Comparison of ENCODE assay signal across 20 cellular contexts in genomic region chr14:24974591-24975374, GRCh38.
"Had no signal": no experiment of that assay in that cellular context is flagged by ENCODE, and none has a peak within 500 bp of the region (broad histone marks: within the 10 kb centered on the region; RNA-seq: fewer than 3 reads in every experiment).

No MANE protein-coding gene starts in this region.

- H3K4me3 Mint-ChIP-seq: dendritic cell treated with granulocyte-macrophage colony-stimulating factor and Interleukin-4, amounts not matched to agents 40 ng/mL and 50 ng/mL, for 4 days; immature natural killer cell; naive B cell; nephron progenitor cell had no signal

- H3K4me3 ChIP-seq: gastrocnemius medialis, prostate gland, skin epidermis, tibial artery, upper lobe of left lung, vagina had no signal

- H3K36me3 ChIP-seq: gastrocnemius medialis, prostate gland, tibial artery, upper lobe of left lung, vagina had no signal

- H3K9me3 ChIP-seq: gastrocnemius medialis, prostate gland, tibial artery, upper lobe of left lung, vagina had no signal

- H3K9me3 Mint-ChIP-seq: dendritic cell treated with granulocyte-macrophage colony-stimulating factor and Interleukin-4, amounts not matched to agents 40 ng/mL and 50 ng/mL, for 4 days; immature natural killer cell; naive B cell; nephron progenitor cell had no signal

- H3K27ac Mint-ChIP-seq: dendritic cell treated with granulocyte-macrophage colony-stimulating factor and Interleukin-4, amounts not matched to agents 40 ng/mL and 50 ng/mL, for 4 days; immature natural killer cell; naive B cell; nephron progenitor cell had no signal

- H3K27ac ChIP-seq: gastrocnemius medialis, parathyroid adenoma, prostate gland, skin epidermis, tibial artery, vagina had no signal

- H3K27me3 Mint-ChIP-seq: dendritic cell treated with granulocyte-macrophage colony-stimulating factor and Interleukin-4, amounts not matched to agents 40 ng/mL and 50 ng/mL, for 4 days had no signal

- H3K36me3 Mint-ChIP-seq: immature natural killer cell, naive B cell had no signal

- H3K4me1 ChIP-seq: parathyroid adenoma, prostate gland, tibial artery, vagina had no signal

- H3K4me1 Mint-ChIP-seq: immature natural killer cell, naive B cell had no signal

- DNase-seq: cerebellar nuclear complex; erythroblast; gastrocnemius medialis; glutamatergic neuron; immature natural killer cell; kidney; left cardiac atrium; mesendoderm; naive B cell; nephron progenitor cell; stimulated activated CD4-positive, alpha-beta T cell treated with anti-CD3 and anti-CD28 coated beads, Interleukin-12 subunit alpha, Interleukin-12 subunit beta, amount 100 ng/mL, for 4 hours; stimulated activated naive CD8-positive, alpha-beta T cell treated with anti-CD3 and anti-CD28 coated beads, Interleukin-15, Interleukin-2, amounts not matched to agents 100 U/mL and 50 U/mL, for 24 hours; tibial artery; upper lobe of left lung had no signal

- H3K9ac ChIP-seq: parathyroid adenoma had no signal

- H3K27me3 ChIP-seq: gastrocnemius medialis, tibial artery, upper lobe of left lung, vagina had no signal

- ATAC-seq: gastrocnemius medialis; sciatic nerve; stimulated activated naive CD8-positive, alpha-beta T cell treated with anti-CD3 and anti-CD28 coated beads, Interleukin-15, Interleukin-2, amounts not matched to agents 100 U/mL and 50 U/mL, for 24 hours had no signal
